ENCODE assay signal across 16 cellular contexts in the genomic region with DNA sequence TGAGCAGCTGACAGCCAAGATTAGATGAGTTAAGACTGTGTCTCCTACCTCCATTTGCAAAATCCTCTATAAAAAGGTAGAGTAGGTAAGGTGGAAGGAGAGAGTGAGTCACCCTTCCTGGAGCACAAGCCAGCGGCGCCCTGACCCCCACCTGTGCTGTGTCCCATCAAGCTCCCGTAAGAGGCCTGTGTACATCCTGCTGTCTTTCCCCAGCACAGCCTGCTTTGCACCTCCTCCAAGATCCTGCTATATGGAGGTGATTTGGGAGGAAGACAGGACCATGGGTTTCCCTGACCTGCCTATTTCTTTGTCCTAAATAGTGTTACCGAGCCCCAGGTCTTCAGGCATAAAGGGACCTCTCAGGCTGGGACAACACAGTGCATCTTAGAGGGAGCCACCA.
DNase-seq lines count a peak whose midpoint lies in the region; ATAC-seq and TF ChIP-seq lines count a peak whose summit lies in the region.
"Had no signal": no experiment of that assay in that cellular context is flagged by ENCODE, and none has a peak within 500 bp of the region (broad histone marks: within the 10 kb centered on the region; RNA-seq: fewer than 3 reads in every experiment).

No MANE protein-coding gene starts in this region.

- no peaks in the 10 kb centered on the region for H3K27me3 ChIP-seq in Karpas-422 (ENCODE audit: low read length)
- no peaks in the 10 kb centered on the region for H3K27me3 ChIP-seq in upper lobe of right lung

- peak; percentile 34 for DNase-seq in Karpas-422
- DNase-seq in coronary artery (ENCODE audit: low spot score), result peak; percentile 40
- peak; percentile 74 for DNase-seq in mesenteric fat pad (ENCODE audit: low spot score)
- DNase-seq in upper lobe of right lung, result peak; percentile 46
- no peak for DNase-seq in UCSD-AML1 (lab: John Stamatoyannopoulos, UW; ENCODE audit: unreplicated experiment)
- DNase-seq in type B pancreatic cell (ENCODE audit: extremely low spot score, unreplicated experiment), result no peak
- DNase-seq in G401 (ENCODE audit: low spot score), result no peak
- DNase-seq: Caco-2, DND-41, GF-D8, HFFc6 had no signal

- in situ Hi-C loops in G401 (cut with HindIII; ENCODE audit: low sequenced_read_pairs), result no loop called here

- H3K36me3 Mint-ChIP-seq in type B pancreatic cell, result no peaks in the 10 kb centered on the region
- H3K36me3 Mint-ChIP-seq: CD14-positive monocyte; CD8-positive, alpha-beta T cell had no signal

- H2AFZ ChIP-seq in Karpas-422 (ENCODE audit: low read length), result no peak overlapping the region

- peaks cover 3% of the 10 kb centered on the region; the same call in 1 of the 2 replicates for H3K4me1 ChIP-seq in Karpas-422 (ENCODE audit: low read length)
- no peaks in the 10 kb centered on the region for H3K4me1 ChIP-seq in upper lobe of right lung
- H3K4me1 ChIP-seq: Caco-2, HAP-1 had no signal

- no peaks in the 10 kb centered on the region for H3K36me3 ChIP-seq in Karpas-422 (ENCODE audit: insufficient read depth, low read length)
- no peaks in the 10 kb centered on the region for H3K36me3 ChIP-seq in upper lobe of right lung
- H3K36me3 ChIP-seq: HAP-1 had no signal

- H3K4me2 ChIP-seq in Karpas-422 (ENCODE audit: low read depth, low read length, poor library complexity, severe bottlenecking), result no peak overlapping the region
- H3K4me2 ChIP-seq: A549 had no signal

- H3K4me3 ChIP-seq in Karpas-422 (ENCODE audit: low read length) (no peak overlapping the region), coronary artery (no peak overlapping the region), upper lobe of right lung (no peak overlapping the region)
- H3K4me3 ChIP-seq: A549, HAP-1 had no signal

- H3K27me3 Mint-ChIP-seq in type B pancreatic cell, result peaks cover 24% of the 10 kb centered on the region

- H3K4me3 Mint-ChIP-seq in type B pancreatic cell, result no peak overlapping the region
- H3K4me3 Mint-ChIP-seq: CD14-positive monocyte; CD8-positive, alpha-beta T cell; HFFc6 had no signal

- no peaks in the 10 kb centered on the region for H3K9me2 ChIP-seq in Karpas-422 (replicated peaks; ENCODE audit: insufficient read depth, low read length)

- ATAC-seq in upper lobe of right lung, result no peak
- ATAC-seq: A549; CD8-positive, alpha-beta T cell; HepG2 had no signal

- H3K4me1 Mint-ChIP-seq in type B pancreatic cell (ENCODE audit: unreplicated experiment), result peaks cover 5% of the 10 kb centered on the region
- H3K4me1 Mint-ChIP-seq: CD14-positive monocyte had no signal

- no peaks in the 10 kb centered on the region for H4K20me1 ChIP-seq in Karpas-422 (ENCODE audit: insufficient read depth, low read depth, low read length)

- no peaks in the 10 kb centered on the region for H3K79me2 ChIP-seq in Karpas-422 (ENCODE audit: low read length)

- H3K27ac ChIP-seq in Karpas-422 (ENCODE audit: low read length), result no peak overlapping the region
- H3K27ac ChIP-seq in coronary artery, result no peak overlapping the region
- no peak overlapping the region for H3K27ac ChIP-seq in upper lobe of right lung
- H3K27ac ChIP-seq: A549 had no signal

- H3K27ac Mint-ChIP-seq in type B pancreatic cell, result no peak overlapping the region
- H3K27ac Mint-ChIP-seq: CD14-positive monocyte; CD8-positive, alpha-beta T cell; HFFc6 had no signal

- H3K9me3 ChIP-seq in Karpas-422 (ENCODE audit: low read length), result no peaks in the 10 kb centered on the region
- H3K9me3 ChIP-seq in upper lobe of right lung, result no peaks in the 10 kb centered on the region
- H3K9me3 ChIP-seq: Caco-2, HAP-1 had no signal

- peaks cover 5% of the 10 kb centered on the region for H3K9me3 Mint-ChIP-seq in type B pancreatic cell

- TF ChIP-seq CTCF in coronary artery (IDR thresholded peaks at IDR 0.05) (no peak), upper lobe of right lung (IDR thresholded peaks at IDR 0.05) (no peak), type B pancreatic cell (conservative IDR thresholded peaks at IDR 0.05) (no peak)

- intact Hi-C loops in upper lobe of right lung (cut with DNase I), result no loop called here

- no peak overlapping the region for H3K9ac ChIP-seq in Karpas-422 (ENCODE audit: low read length)

Comparison
In these comparisons a context has a peak if more than half of its experiments do, and no peak if none do; other contexts are left out.
1. DNase-seq: peak in Karpas-422 (single experiment), coronary artery (single experiment), mesenteric fat pad (single experiment) and upper lobe of right lung (single experiment); none in UCSD-AML1 (single experiment), type B pancreatic cell (single experiment) and G401 (single experiment).